8 cellular contexts compared by ENCODE assay signal in genomic region chr2:74333175-74333574, GRCh38. TPM values are rescaled to one million over a fixed set of nuclear protein-coding genes. Genes with fewer than 3 reads are reported as not detected.
DNase-seq lines count a peak whose midpoint lies in the region; ATAC-seq, FAIRE-seq and TF ChIP-seq lines count a peak whose summit lies in the region.
"Had no signal": no experiment of that assay in that cellular context is flagged by ENCODE, and none has a peak within 500 bp of the region (broad histone marks: within the 10 kb centered on the region; RNA-seq: fewer than 3 reads in every experiment).

No MANE protein-coding gene starts in this region.

- no peak overlapping the region for H3K27ac Mint-ChIP-seq in glutamatergic neuron (ENCODE audit: unreplicated experiment)

- H3K4me3 Mint-ChIP-seq in glutamatergic neuron (ENCODE audit: unreplicated experiment) = no peak overlapping the region
- H3K4me3 Mint-ChIP-seq: naive B cell had no signal

- FAIRE-seq in GM12892 (lab: Jason Lieb, UNC) = no peak

- no peaks in the 10 kb centered on the region for H3K9me3 Mint-ChIP-seq in glutamatergic neuron (ENCODE audit: unreplicated experiment)
- H3K9me3 Mint-ChIP-seq: naive B cell had no signal

- peak; percentile 46 for DNase-seq in ELF-1 (ENCODE audit: low read depth, low spot score)
- DNase-seq in HUDEP-2 (lab: John Stamatoyannopoulos, UW; ENCODE audit: unreplicated experiment in 76 of 76) = peak in 47 of 76 experiments; percentile 3 to 66 (median 27)
- peak; percentile 26 for DNase-seq in SKM-1 treated with dmso at 0.1 percent for 144 hours (lab: John Stamatoyannopoulos, UW; ENCODE audit: unreplicated experiment)
- DNase-seq in glutamatergic neuron = peak; percentile 34
- DNase-seq in GM12892 (ENCODE audit: insufficient read length) = no peak
- DNase-seq in putamen (ENCODE audit: low spot score) = no peak
- DNase-seq: naive B cell had no signal

- peaks cover 3% of the 10 kb centered on the region for H3K27me3 Mint-ChIP-seq in glutamatergic neuron (ENCODE audit: unreplicated experiment)
- H3K27me3 Mint-ChIP-seq: naive B cell had no signal

- no peaks in the 10 kb centered on the region for H3K36me3 Mint-ChIP-seq in glutamatergic neuron (ENCODE audit: unreplicated experiment)

- H3K4me1 Mint-ChIP-seq in glutamatergic neuron (ENCODE audit: low read depth, unreplicated experiment) = no peaks in the 10 kb centered on the region
- H3K4me1 Mint-ChIP-seq: naive B cell had no signal

- no peak for TF ChIP-seq POLR2A in GM12892 (IDR thresholded peaks at IDR 0.05; ENCODE audit: low read depth, low read length)

- ATAC-seq in GM21576 (IDR thresholded peaks at IDR 0.05; ENCODE audit: unreplicated experiment) = no peak

- no peak for TF ChIP-seq CTCF in glutamatergic neuron (IDR thresholded peaks at IDR 0.05; ENCODE audit: partially characterized antibody, unreplicated experiment)

RNA-seq across cellular contexts. Expression of gene SLC4A5, which starts 10.0 kb away (rescaled TPM):
- 8.2 TPM for total RNA-seq in glutamatergic neuron (ENCODE audit: unreplicated experiment)
- polyA plus RNA-seq in GM12892 (2012; ENCODE audit: missing spikeins) = 0.91 TPM

RNA-seq across cellular contexts. Expression of gene DCTN1, which starts 46.9 kb away (rescaled TPM):
- 832 TPM for total RNA-seq in glutamatergic neuron (ENCODE audit: unreplicated experiment)
- 34.7 TPM for polyA plus RNA-seq in GM12892 (2012; ENCODE audit: missing spikeins)

Comparison
In these comparisons a context has a peak if more than half of its experiments do, and no peak if none do; other contexts are left out.
1. DNase-seq: peak in ELF-1 (single experiment), HUDEP-2 (47 of 76), SKM-1 treated with dmso at 0.1 percent for 144 hours (single experiment) and glutamatergic neuron (single experiment); none in GM12892 (single experiment) and putamen (single experiment).